In the genomic region with DNA sequence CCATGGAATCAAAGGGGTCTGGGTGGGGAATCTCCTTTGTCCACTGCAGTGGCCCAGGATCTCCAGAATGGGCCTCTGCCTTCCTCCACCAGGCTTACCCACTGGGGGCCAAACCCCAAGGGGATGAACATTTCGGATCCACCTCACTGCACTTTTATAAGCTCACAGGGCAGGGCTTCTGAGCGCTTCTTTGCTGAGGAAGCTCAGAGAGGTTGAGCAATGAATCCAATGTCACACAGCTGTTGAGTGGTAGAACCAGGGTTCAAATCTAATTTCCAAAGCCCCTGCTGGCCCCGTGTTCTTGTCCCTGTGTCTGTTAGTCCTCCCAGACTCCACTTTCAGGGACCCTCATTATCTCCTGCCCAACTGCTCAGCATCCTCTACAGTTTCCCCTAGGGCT, we compare ENCODE assay signal across 1 cellular context.
TF ChIP-seq lines count a peak whose summit lies in the region.

No MANE protein-coding gene starts in this region.

TF ChIP-seq in neural cell, 6 proteins besides CTCF, POLR2A, EP300 and RAD21 (continued from another document):
- TF ChIP-seq REST (IDR thresholded peaks at IDR 0.05; ENCODE audit: borderline replicate concordance) (no peak), MXI1 (conservative IDR thresholded peaks at IDR 0.05; ENCODE audit: poor library complexity, severe bottlenecking) (no peak), TAF1 (IDR thresholded peaks at IDR 0.05; ENCODE audit: low read depth) (no peak), POLR2AphosphoS5 (IDR thresholded peaks at IDR 0.05) (no peak)
TF ChIP-seq in neural cell: peak in this region for 0.
